ENCODE assay signal across 1 cellular context in genomic region chr7:50672045-50672444, GRCh38.
TF ChIP-seq lines count a peak whose summit lies in the region.

No MANE protein-coding gene starts in this region.

TF ChIP-seq in K562, 482 proteins besides CTCF, POLR2A, EP300 and RAD21 (continued from another document):
- TF ChIP-seq KDM4B (IDR thresholded peaks at IDR 0.05; ENCODE audit: borderline replicate concordance in 2 of 2, low read depth in 1 of 2) (no peak), ZNF507 (tag; conservative IDR thresholded peaks at IDR 0.05) (no peak), ZNF79 (CRISPR knock-in tag; IDR thresholded peaks at IDR 0.05; ENCODE audit: low read depth) (no peak)
